ENCODE assay signal across 27 cellular contexts in the genomic region with DNA sequence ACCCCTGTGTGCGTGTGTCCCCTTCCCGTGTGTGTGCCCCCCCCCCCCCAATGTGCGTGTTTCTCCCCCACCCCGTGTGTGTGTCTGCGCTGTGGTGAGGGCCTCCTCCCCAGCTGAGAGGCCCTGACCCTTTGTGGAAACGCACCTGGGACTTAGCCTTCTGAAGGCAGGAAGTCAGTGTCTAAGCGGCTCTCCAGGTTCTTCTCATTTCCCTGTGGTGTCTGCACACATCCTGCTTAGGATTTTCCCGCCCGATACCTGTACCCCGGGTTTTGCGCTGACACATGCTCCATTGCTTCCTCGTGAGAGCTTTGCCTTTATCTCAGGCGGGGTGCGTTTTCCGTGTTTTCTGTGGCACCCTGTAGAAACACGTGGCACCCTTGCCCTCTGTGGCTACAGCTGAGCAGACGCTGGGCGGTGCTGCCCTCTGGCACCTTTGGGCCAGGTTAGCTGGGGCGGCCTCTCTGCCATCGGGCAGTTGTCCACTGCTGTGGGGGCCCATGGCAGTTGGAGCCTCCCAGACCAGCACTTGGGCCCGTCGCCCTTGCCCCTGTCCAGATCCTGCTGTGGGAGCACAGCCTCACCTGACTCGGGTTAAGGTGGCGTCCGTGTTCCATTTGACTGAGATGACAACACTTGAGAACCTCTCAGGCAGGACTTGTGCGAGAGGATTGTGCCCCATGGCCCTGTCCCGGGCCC. TPM values are rescaled to one million over a fixed set of nuclear protein-coding genes. Genes with fewer than 3 reads are reported as not detected.
DNase-seq lines count a peak whose midpoint lies in the region; ATAC-seq and TF ChIP-seq lines count a peak whose summit lies in the region.
"Had no signal": no experiment of that assay in that cellular context is flagged by ENCODE, and none has a peak within 500 bp of the region (broad histone marks: within the 10 kb centered on the region; RNA-seq: fewer than 3 reads in every experiment).

No MANE protein-coding gene starts in this region.

- CTCF ChIA-PET in naive thymus-derived CD4-positive, alpha-beta T cell (lab: Charles Lee) = interaction anchor here (0.7 kb wide), 1 partner anchor 9 kb away, joined by 3 read pairs; no protein-coding TSS in a partner anchor

- WGBS in gastroesophageal sphincter (ENCODE audit: low coverage in 1 of 2), 2 donors = 93% methylated on average over 3 of the region's 27 CpGs

- H3K36me3 ChIP-seq in naive thymus-derived CD4-positive, alpha-beta T cell (ENCODE audit: control insufficient read depth in 2 of 3, insufficient read depth in 3 of 3, low read length in 3 of 3) = peaks cover 0 to 74% (median 13%) of the 10 kb centered on the region in 3 experiments
- peaks cover 0 to 87% of the 10 kb centered on the region in 2 donors for H3K36me3 ChIP-seq in gastroesophageal sphincter
- H3K36me3 ChIP-seq: uterus had no signal

- H3K27me3 Mint-ChIP-seq in activated T-cell treated with anti-CD3 and anti-CD28 coated beads, Interleukin-2, amount 50 U/mL, for 72 hours (ENCODE audit: low read depth) = no peaks in the 10 kb centered on the region
- H3K27me3 Mint-ChIP-seq in activated T-cell treated with anti-CD3 and anti-CD28 coated beads, Interleukin-2, amount 50 U/mL, for 4 hours (ENCODE audit: low read depth) = no peaks in the 10 kb centered on the region
- H3K27me3 Mint-ChIP-seq in activated T-helper 1 cell treated with anti-CD3 and anti-CD28 coated beads, Interleukin-12 subunit alpha, Interleukin-12 subunit beta, Interleukin-2, Interleukin-4 antibody, amounts not matched to agents 30 ng/mL and 10 ng/mL and 1 ng/mL, durations not matched to agents 14 hours and 24 hours and 36 hours (ENCODE audit: insufficient read depth) = no peaks in the 10 kb centered on the region
- no peaks in the 10 kb centered on the region for H3K27me3 Mint-ChIP-seq in naive thymus-derived CD4-positive, alpha-beta T cell

- peaks cover 20% of the 10 kb centered on the region for H3K4me1 Mint-ChIP-seq in activated T-cell treated with anti-CD3 and anti-CD28 coated beads, Interleukin-2, amount 50 U/mL, for 72 hours (ENCODE audit: low read depth)
- H3K4me1 Mint-ChIP-seq in activated T-cell treated with anti-CD3 and anti-CD28 coated beads, Interleukin-2, amount 50 U/mL, for 4 hours (ENCODE audit: low read depth) = peaks cover 21% of the 10 kb centered on the region
- H3K4me1 Mint-ChIP-seq in activated T-helper 1 cell treated with anti-CD3 and anti-CD28 coated beads, Interleukin-12 subunit alpha, Interleukin-12 subunit beta, Interleukin-2, Interleukin-4 antibody, amounts not matched to agents 30 ng/mL and 10 ng/mL and 1 ng/mL, durations not matched to agents 14 hours and 24 hours and 36 hours (ENCODE audit: low read depth) = peaks cover 17% of the 10 kb centered on the region
- H3K4me1 Mint-ChIP-seq in naive thymus-derived CD4-positive, alpha-beta T cell = peaks cover 16 to 33% (median 30%) of the 10 kb centered on the region in 7 donors
- H3K4me1 Mint-ChIP-seq: brain had no signal

- peaks cover 7 to 28% of the 10 kb centered on the region in 2 donors for H3K36me3 Mint-ChIP-seq in activated T-cell treated with anti-CD3 and anti-CD28 coated beads, Interleukin-2, amount 50 U/mL, for 72 hours (ENCODE audit: insufficient read depth in 2 of 2)
- peaks cover 22% of the 10 kb centered on the region for H3K36me3 Mint-ChIP-seq in activated T-cell treated with anti-CD3 and anti-CD28 coated beads, Interleukin-2, amount 50 U/mL, for 4 hours (ENCODE audit: insufficient read depth)
- H3K36me3 Mint-ChIP-seq in activated T-helper 1 cell treated with anti-CD3 and anti-CD28 coated beads, Interleukin-12 subunit alpha, Interleukin-12 subunit beta, Interleukin-2, Interleukin-4 antibody, amounts not matched to agents 30 ng/mL and 10 ng/mL and 1 ng/mL, durations not matched to agents 14 hours and 24 hours and 36 hours (ENCODE audit: low read depth) = peaks cover 47% of the 10 kb centered on the region
- H3K36me3 Mint-ChIP-seq in naive thymus-derived CD4-positive, alpha-beta T cell = peaks cover 5 to 44% (median 17%) of the 10 kb centered on the region in 5 donors

- H3K4me3 ChIP-seq in Jurkat, Clone E6-1 (ENCODE audit: low read length) = no peak overlapping the region
- H3K4me3 ChIP-seq in naive thymus-derived CD4-positive, alpha-beta T cell (ENCODE audit: low read length) = no peak overlapping the region
- no peak overlapping the region for H3K4me3 ChIP-seq in gastroesophageal sphincter
- H3K4me3 ChIP-seq: adrenal gland; BLaER1 treated with 17β-estradiol and CSF1 and Interleukin-3, amounts not matched to agents 10 nM and 100 nM; PC-9; testis; uterus had no signal

- POLR2A ChIA-PET in naive thymus-derived CD4-positive, alpha-beta T cell (lab: Charles Lee) = interaction anchor here (1.1 to 1.2 kb wide), 2 partner anchors 30 to 127 kb away, joined by 3 to 5 read pairs; no protein-coding TSS in a partner anchor

- no peak for TF ChIP-seq EP300 in gastroesophageal sphincter (IDR thresholded peaks at IDR 0.05)

- intact Hi-C loops in activated T-helper 1 cell treated with anti-CD3 and anti-CD28 coated beads, Interleukin-12 subunit alpha, Interleukin-12 subunit beta, Interleukin-2, Interleukin-4 antibody, amounts not matched to agents 30 ng/mL and 10 ng/mL and 1 ng/mL, durations not matched to agents 14 hours and 24 hours and 36 hours (cut with micrococcal nuclease) = no loop called here
- intact Hi-C loops in naive thymus-derived CD4-positive, alpha-beta T cell (cut with micrococcal nuclease) = no loop called here

- H3K9me3 ChIP-seq in naive thymus-derived CD4-positive, alpha-beta T cell (ENCODE audit: control insufficient read depth in 2 of 3, low read length in 3 of 3) = no peaks in the 10 kb centered on the region
- H3K9me3 ChIP-seq in gastroesophageal sphincter = no peaks in the 10 kb centered on the region
- H3K9me3 ChIP-seq: adrenal gland, testis, uterus had no signal

- no peaks in the 10 kb centered on the region for H3K27me3 ChIP-seq in naive thymus-derived CD4-positive, alpha-beta T cell (ENCODE audit: control insufficient read depth in 2 of 2, insufficient read depth in 2 of 2, low read length in 2 of 2)
- H3K27me3 ChIP-seq in gastroesophageal sphincter = no peaks in the 10 kb centered on the region
- H3K27me3 ChIP-seq: adrenal gland; BLaER1 treated with 17β-estradiol and CSF1 and Interleukin-3, amounts not matched to agents 10 nM and 100 nM; testis; uterus had no signal

- no peak for ATAC-seq in activated T-cell treated with anti-CD3 and anti-CD28 coated beads, Interleukin-2, amount 50 U/mL, for 72 hours (replicated peaks in 1 of 2)
- ATAC-seq in activated T-cell treated with anti-CD3 and anti-CD28 coated beads, Interleukin-2, amount 50 U/mL, for 4 hours = no peak
- peak; percentile 40 for ATAC-seq in naive thymus-derived CD4-positive, alpha-beta T cell
- no peak for ATAC-seq in gastroesophageal sphincter

- no peak for TF ChIP-seq POLR2A in gastroesophageal sphincter (IDR thresholded peaks at IDR 0.05)

- TF ChIP-seq CTCF in gastroesophageal sphincter (IDR thresholded peaks at IDR 0.05) = no peak

- H3K4me3 Mint-ChIP-seq in activated T-cell treated with anti-CD3 and anti-CD28 coated beads, Interleukin-2, amount 50 U/mL, for 72 hours = no peak overlapping the region
- H3K4me3 Mint-ChIP-seq in activated T-cell treated with anti-CD3 and anti-CD28 coated beads, Interleukin-2, amount 50 U/mL, for 4 hours = no peak overlapping the region
- no peak overlapping the region for H3K4me3 Mint-ChIP-seq in activated T-helper 1 cell treated with anti-CD3 and anti-CD28 coated beads, Interleukin-12 subunit alpha, Interleukin-12 subunit beta, Interleukin-2, Interleukin-4 antibody, amounts not matched to agents 30 ng/mL and 10 ng/mL and 1 ng/mL, durations not matched to agents 14 hours and 24 hours and 36 hours
- H3K4me3 Mint-ChIP-seq in naive thymus-derived CD4-positive, alpha-beta T cell = peak overlapping the region in 7 of 10 donors; percentile 7 to 69 (median 40)
- H3K4me3 Mint-ChIP-seq: brain had no signal

- no peak for DNase-seq in activated T-cell treated with anti-CD3 and anti-CD28 coated beads, Interleukin-2, amount 50 U/mL, for 72 hours
- no peak for DNase-seq in activated T-cell treated with anti-CD3 and anti-CD28 coated beads, Interleukin-2, amount 50 U/mL, for 4 hours
- peak; percentile 93 for DNase-seq in Jurkat, Clone E6-1 (ENCODE audit: low read depth, low spot score)
- no peak for DNase-seq in activated T-helper 1 cell treated with anti-CD3 and anti-CD28 coated beads, Interleukin-12 subunit alpha, Interleukin-12 subunit beta, Interleukin-2, Interleukin-4 antibody, amounts not matched to agents 30 ng/mL and 10 ng/mL and 1 ng/mL, durations not matched to agents 14 hours and 24 hours and 36 hours (ENCODE audit: low spot score)
- peak in 3 of 9 donors; percentile 19 to 38 (median 21) for DNase-seq in naive thymus-derived CD4-positive, alpha-beta T cell
- DNase-seq in NCI-H2029 (lab: John Stamatoyannopoulos, UW) = no peak
- DNase-seq in KBM-7 = no peak
- DNase-seq: activated T-cell treated with anti-CD3 and anti-CD28 coated beads for 4 hours; adrenal gland; Calu3; effector CD4-positive, alpha-beta T cell; head of caudate nucleus; mesendoderm; NCI-H1048; NCI-H1694 treated with DMSO at 0.1 percent for 48 hours; NCI-H2171 treated with DMSO at 0.1 percent for 48 hours; NCI-H524; PC-9; SIG-M5; small intestine; stimulated activated CD4-positive, alpha-beta T cell treated with anti-CD3 and anti-CD28 coated beads, Interleukin-2, amount 100 ng/mL, for 24 hours; testis; uterus had no signal

- no peaks in the 10 kb centered on the region for H3K9me3 Mint-ChIP-seq in activated T-cell treated with anti-CD3 and anti-CD28 coated beads, Interleukin-2, amount 50 U/mL, for 72 hours
- H3K9me3 Mint-ChIP-seq in activated T-cell treated with anti-CD3 and anti-CD28 coated beads, Interleukin-2, amount 50 U/mL, for 4 hours = no peaks in the 10 kb centered on the region
- H3K9me3 Mint-ChIP-seq in activated T-helper 1 cell treated with anti-CD3 and anti-CD28 coated beads, Interleukin-12 subunit alpha, Interleukin-12 subunit beta, Interleukin-2, Interleukin-4 antibody, amounts not matched to agents 30 ng/mL and 10 ng/mL and 1 ng/mL, durations not matched to agents 14 hours and 24 hours and 36 hours = no peaks in the 10 kb centered on the region
- no peaks in the 10 kb centered on the region for H3K9me3 Mint-ChIP-seq in naive thymus-derived CD4-positive, alpha-beta T cell

- in situ Hi-C loops in KBM-7 (cut with MboI; ENCODE audit: low pct_unique_long_range_greater_than_20kb, low sequenced_read_pairs) = no loop called here

- peaks cover 0 to 18% of the 10 kb centered on the region in 2 donors for H3K4me1 ChIP-seq in naive thymus-derived CD4-positive, alpha-beta T cell (ENCODE audit: control insufficient read depth in 2 of 2, insufficient read depth in 2 of 2, low read length in 2 of 2)
- H3K4me1 ChIP-seq in gastroesophageal sphincter = peaks cover 0 to 16% (median 0%) of the 10 kb centered on the region in 3 donors
- H3K4me1 ChIP-seq: uterus had no signal

- peak overlapping the region; percentile 48 for H3K27ac Mint-ChIP-seq in activated T-cell treated with anti-CD3 and anti-CD28 coated beads, Interleukin-2, amount 50 U/mL, for 72 hours
- H3K27ac Mint-ChIP-seq in activated T-helper 1 cell treated with anti-CD3 and anti-CD28 coated beads, Interleukin-12 subunit alpha, Interleukin-12 subunit beta, Interleukin-2, Interleukin-4 antibody, amounts not matched to agents 30 ng/mL and 10 ng/mL and 1 ng/mL, durations not matched to agents 14 hours and 24 hours and 36 hours = peak overlapping the region; percentile 82
- H3K27ac Mint-ChIP-seq in naive thymus-derived CD4-positive, alpha-beta T cell = peak overlapping the region in 6 of 9 donors; percentile 22 to 91 (median 40)
- H3K27ac Mint-ChIP-seq: brain had no signal

- peak overlapping the region; percentile 55 for H3K27ac ChIP-seq in naive thymus-derived CD4-positive, alpha-beta T cell (ENCODE audit: low read depth, low read length)
- H3K27ac ChIP-seq in gastroesophageal sphincter = no peak overlapping the region
- H3K27ac ChIP-seq: adrenal gland; BLaER1 treated with 17β-estradiol and CSF1 and Interleukin-3, amounts not matched to agents 10 nM and 100 nM; epithelial cell of prostate; PC-9; testis; uterus had no signal

RNA-seq across cellular contexts. Expression of a gene that starts 26.3 kb away (rescaled TPM):
- 10 to 100 TPM; 38.4 to 48.4 TPM for total RNA-seq in activated T-cell treated with anti-CD3 and anti-CD28 coated beads, Interleukin-2, amount 50 U/mL, for 72 hours
- 10 to 100 TPM; 61.9 to 66.9 (median 65.3) TPM for total RNA-seq in activated T-cell treated with anti-CD3 and anti-CD28 coated beads, Interleukin-2, amount 50 U/mL, for 4 hours
- 56.8 TPM for polyA plus RNA-seq in Jurkat, Clone E6-1 (2012; ENCODE audit: insufficient read depth, insufficient read length)
- total RNA-seq in activated T-helper 1 cell treated with anti-CD3 and anti-CD28 coated beads, Interleukin-12 subunit alpha, Interleukin-12 subunit beta, Interleukin-2, Interleukin-4 antibody, amounts not matched to agents 30 ng/mL and 10 ng/mL and 1 ng/mL, durations not matched to agents 14 hours and 24 hours and 36 hours = 67.1 and 68.1 TPM in 2 replicates
- total RNA-seq in naive thymus-derived CD4-positive, alpha-beta T cell = 10 to 100 TPM; 56.2 to 92.2 (median 79.4) TPM
- 10 to 100 TPM; 45.3 to 88.5 TPM for polyA plus RNA-seq in naive thymus-derived CD4-positive, alpha-beta T cell
- total RNA-seq in gastroesophageal sphincter = 10 to 100 TPM; 47.2 to 62.1 (median 53.9) TPM

RNA-seq across cellular contexts. Expression of a gene that starts 31.0 kb away (rescaled TPM):
- total RNA-seq in activated T-cell treated with anti-CD3 and anti-CD28 coated beads, Interleukin-2, amount 50 U/mL, for 72 hours = 10 to 100 TPM; 23.0 to 25.8 TPM
- total RNA-seq in activated T-cell treated with anti-CD3 and anti-CD28 coated beads, Interleukin-2, amount 50 U/mL, for 4 hours = 10 to 100 TPM; 17.2 to 20.5 (median 18.9) TPM
- 13.9 TPM for polyA plus RNA-seq in Jurkat, Clone E6-1 (2012; ENCODE audit: insufficient read depth, insufficient read length)
- total RNA-seq in activated T-helper 1 cell treated with anti-CD3 and anti-CD28 coated beads, Interleukin-12 subunit alpha, Interleukin-12 subunit beta, Interleukin-2, Interleukin-4 antibody, amounts not matched to agents 30 ng/mL and 10 ng/mL and 1 ng/mL, durations not matched to agents 14 hours and 24 hours and 36 hours = 25.8 and 27.5 TPM in 2 replicates
- total RNA-seq in naive thymus-derived CD4-positive, alpha-beta T cell = 10 to 100 TPM; 29.5 to 44.1 (median 39.7) TPM
- 1 to 10 TPM; 3.2 to 9.1 TPM for polyA plus RNA-seq in naive thymus-derived CD4-positive, alpha-beta T cell
- total RNA-seq in gastroesophageal sphincter = 10 to 100 TPM in 2 of 4 donors, 1 to 10 TPM in 2; 3.1 to 24.1 (median 9.9) TPM

Comparison
In these comparisons a context has a peak if more than half of its experiments do, and no peak if none do; other contexts are left out.
1. H3K4me3 Mint-ChIP-seq: peak in naive thymus-derived CD4-positive, alpha-beta T cell (7 of 10); none in activated T-cell treated with anti-CD3 and anti-CD28 coated beads, Interleukin-2, amount 50 U/mL, for 72 hours (0 of 2), activated T-cell treated with anti-CD3 and anti-CD28 coated beads, Interleukin-2, amount 50 U/mL, for 4 hours (single experiment) and activated T-helper 1 cell treated with anti-CD3 and anti-CD28 coated beads, Interleukin-12 subunit alpha, Interleukin-12 subunit beta, Interleukin-2, Interleukin-4 antibody, amounts not matched to agents 30 ng/mL and 10 ng/mL and 1 ng/mL, durations not matched to agents 14 hours and 24 hours and 36 hours (single experiment).
2. Peak in every context shown above with its lines, with median percentiles within 50 percentile points of each other: H3K27ac Mint-ChIP-seq.